ENCODE assay signal across 30 cellular contexts in genomic region chr2:160339291-160339690, GRCh38.
DNase-seq lines count a peak whose midpoint lies in the region; ATAC-seq, FAIRE-seq and TF ChIP-seq lines count a peak whose summit lies in the region.
"Had no signal": no experiment of that assay in that cellular context is flagged by ENCODE, and none has a peak within 500 bp of the region (broad histone marks: within the 10 kb centered on the region; RNA-seq: fewer than 3 reads in every experiment).

No MANE protein-coding gene starts in this region.

- no peaks in the 10 kb centered on the region for H3K9me1 ChIP-seq in endothelial cell of umbilical vein (replicated peaks; ENCODE audit: control insufficient read depth, extremely low read depth, insufficient read depth, low read length)

- H3K27ac ChIP-seq in endothelial cell of umbilical vein (ENCODE audit: insufficient read depth, low read depth, low read length) (no peak overlapping the region), WERI-Rb-1 (no peak overlapping the region)
- H3K27ac ChIP-seq: RWPE1, testis, vagina had no signal

- H3K4me1 ChIP-seq in endothelial cell of umbilical vein (ENCODE audit: control insufficient read depth, extremely low read depth, insufficient read depth, low read length), result peaks cover 15% of the 10 kb centered on the region

- H3K27ac Mint-ChIP-seq in nephron, result peak overlapping the region; percentile 81 to 93 (median 88)
- H3K27ac Mint-ChIP-seq: endodermal cell, IgD-negative memory B cell had no signal

- no peak overlapping the region for H2AFZ ChIP-seq in endothelial cell of umbilical vein (ENCODE audit: low read depth, low read length)

- no peak for TF ChIP-seq CTCF in AG10803 (conservative IDR thresholded peaks at IDR 0.05; ENCODE audit: low read length)
- no peak for TF ChIP-seq CTCF in endothelial cell of umbilical vein (IDR thresholded peaks at IDR 0.05; ENCODE audit: extremely low read depth in 1 of 2, insufficient read depth in 1 of 2, low read depth in 1 of 2, low read length in 2 of 2)
- TF ChIP-seq CTCF in nephron (IDR thresholded peaks at IDR 0.05; ENCODE audit: unreplicated experiment in 3 of 3), result no peak
- no peak for TF ChIP-seq CTCF in WERI-Rb-1 (IDR thresholded peaks at IDR 0.05; ENCODE audit: low read depth, low read length)

- peak overlapping the region in 1 of 3 experiments; percentile 23 for H3K4me3 Mint-ChIP-seq in nephron
- H3K4me3 Mint-ChIP-seq: endodermal cell, IgD-negative memory B cell had no signal

- H3K4me3 ChIP-seq in AG10803 (ENCODE audit: low read length), result no peak overlapping the region; the same call in 1 of the 2 replicates
- H3K4me3 ChIP-seq in endothelial cell of umbilical vein (replicated peaks in 1 of 3; ENCODE audit: insufficient read depth in 1 of 3, low read depth in 1 of 3, low read length in 3 of 3), result no peak overlapping the region
- no peak overlapping the region for H3K4me3 ChIP-seq in WERI-Rb-1 (ENCODE audit: low read depth, low read length)
- H3K4me3 ChIP-seq: breast epithelium, ovary, testis, vagina had no signal

- POLR2A ChIA-PET in endothelial cell of umbilical vein (lab: Charles Lee), result no interaction called here

- FAIRE-seq in endothelial cell of umbilical vein (lab: Jason Lieb, UNC), result no peak
- FAIRE-seq: colon, D721Med had no signal

- no peaks in the 10 kb centered on the region for H3K9me3 ChIP-seq in endothelial cell of umbilical vein (replicated peaks; ENCODE audit: control insufficient read depth, insufficient read depth, low read length)
- no peaks in the 10 kb centered on the region for H3K9me3 ChIP-seq in WERI-Rb-1 (ENCODE audit: severe bottlenecking)
- H3K9me3 ChIP-seq: breast epithelium, ovary, testis, vagina had no signal

- no peaks in the 10 kb centered on the region for H3K27me3 ChIP-seq in endothelial cell of umbilical vein (ENCODE audit: control insufficient read depth in 2 of 2, insufficient read depth in 2 of 2, low read length in 2 of 2)
- no peaks in the 10 kb centered on the region for H3K27me3 ChIP-seq in WERI-Rb-1 (ENCODE audit: insufficient read depth, low read depth, severe bottlenecking)
- H3K27me3 ChIP-seq: breast epithelium, ovary, testis, vagina had no signal

- H3K4me2 ChIP-seq in endothelial cell of umbilical vein (ENCODE audit: insufficient read depth, low read length), result no peak overlapping the region

- no peaks in the 10 kb centered on the region for H3K36me3 Mint-ChIP-seq in nephron (ENCODE audit: low read depth)

- no peak overlapping the region for H3K9ac ChIP-seq in endothelial cell of umbilical vein (replicated peaks; ENCODE audit: extremely low read depth, insufficient read depth, low read length)

- H3K79me2 ChIP-seq in endothelial cell of umbilical vein (ENCODE audit: control insufficient read depth, insufficient read depth, low read length), result peaks cover 90% of the 10 kb centered on the region

- no peaks in the 10 kb centered on the region for H3K27me3 Mint-ChIP-seq in nephron (ENCODE audit: low read depth)
- H3K27me3 Mint-ChIP-seq: IgD-negative memory B cell had no signal

- CTCF ChIA-PET in endothelial cell of umbilical vein (lab: Charles Lee), result interaction anchor here (0.9 to 2.4 kb wide), 8 partner anchors 16 to 724 kb away, joined by 3 to 8 read pairs (median 4); no protein-coding TSS in a partner anchor

- no peak for ATAC-seq in HG02981 (IDR thresholded peaks at IDR 0.05; ENCODE audit: unreplicated experiment)
- ATAC-seq: HCT116 had no signal

- no peaks in the 10 kb centered on the region for H4K20me1 ChIP-seq in endothelial cell of umbilical vein (replicated peaks; ENCODE audit: control insufficient read depth, extremely low read depth, insufficient read depth, low read length)

- BruUV-seq in endothelial cell of umbilical vein (replicated peaks; lab: Mats Ljungman, UMichigan), result no TSS peak

- dilution Hi-C loops in endothelial cell of umbilical vein (cut with MboI; ENCODE audit: extremely low pct_ligation_motif_present, low sequenced_read_pairs), result no loop called here

- H3K9me3 Mint-ChIP-seq in nephron, result no peaks in the 10 kb centered on the region
- H3K9me3 Mint-ChIP-seq: endodermal cell, IgD-negative memory B cell had no signal

- DNase-seq in AG10803 (ENCODE audit: low read depth) (peak; percentile 59), LHCN-M2 (ENCODE audit: low read depth) (peak; percentile 44), endothelial cell of umbilical vein (ENCODE audit: low read depth, low spot score) (peak; percentile 14), AML-193 (lab: John Stamatoyannopoulos, UW) (no peak), WERI-Rb-1 (no peak), SHP77 treated with DMSO at 0.1 percent for 48 hours (lab: John Stamatoyannopoulos, UW) (no peak)
- DNase-seq: activated CD4-positive, alpha-beta T cell treated with anti-CD3 and anti-CD28 coated beads, Interleukin-2, amount 50 U/mL, for 4 hours; activated CD4-positive, CD25-positive, alpha-beta regulatory T cell; activated CD8-positive, alpha-beta memory T cell treated with anti-CD3 and anti-CD28 coated beads, Interleukin-2, amount 50 U/mL, for 48 hours; activated gamma-delta T cell; kidney glomerular epithelial cell; mammary epithelial cell; NCI-H1105 treated with DMSO at 0.1 percent for 48 hours; NCI-H2029; stimulated activated CD4-positive, alpha-beta T cell treated with anti-CD3 and anti-CD28 coated beads, Interleukin-12 subunit alpha, Interleukin-12 subunit beta, amount 100 ng/mL, for 4 hours; stimulated activated CD4-positive, alpha-beta T cell treated with anti-CD3 and anti-CD28 coated beads, Interleukin-4, amount 100 ng/mL, for 24 hours; stimulated activated naive CD4-positive, alpha-beta T cell treated with Interleukin-2 at 50 U/mL for 16 hours; T1000 had no signal

- intact Hi-C loops in endothelial cell of umbilical vein (cut with micrococcal nuclease), result no loop called here

- no peak for TF ChIP-seq POLR2A in endothelial cell of umbilical vein (IDR thresholded peaks at IDR 0.05; ENCODE audit: low read depth, low read length)

- peaks cover 74% of the 10 kb centered on the region for H3K4me1 Mint-ChIP-seq in nephron

- H3K36me3 ChIP-seq in endothelial cell of umbilical vein (ENCODE audit: control insufficient read depth in 2 of 2, extremely low read depth in 1 of 2, insufficient read depth in 2 of 2, low read length in 2 of 2), result no peaks in the 10 kb centered on the region
- H3K36me3 ChIP-seq in WERI-Rb-1, result no peaks in the 10 kb centered on the region
- H3K36me3 ChIP-seq: breast epithelium, ovary, vagina had no signal

TF ChIP-seq in endothelial cell of umbilical vein, 7 proteins besides CTCF, POLR2A, EP300 and RAD21:
- no peak for TF ChIP-seq MYC (IDR thresholded peaks at IDR 0.05; ENCODE audit: low read depth, low read length)
- no peak for TF ChIP-seq JUN (IDR thresholded peaks at IDR 0.05; ENCODE audit: borderline replicate concordance, insufficient read depth, insufficient read length, low read depth)
- TF ChIP-seq POLR2AphosphoS5 (IDR thresholded peaks at IDR 0.05; ENCODE audit: insufficient read depth, low read depth, low read length), result no peak
- TF ChIP-seq GATA2 (IDR thresholded peaks at IDR 0.05; ENCODE audit: insufficient read depth, insufficient read length, low read depth, low read length), result no peak
- TF ChIP-seq MAX (IDR thresholded peaks at IDR 0.05; ENCODE audit: insufficient read depth, insufficient read length), result no peak
- no peak for TF ChIP-seq FOS (IDR thresholded peaks at IDR 0.05; ENCODE audit: borderline replicate concordance, insufficient read depth, low read length)
- no peak for TF ChIP-seq EZH2 (IDR thresholded peaks at IDR 0.05; ENCODE audit: borderline replicate concordance, low read depth, low read length, severe bottlenecking)

Comparison
In these comparisons a context has a peak if more than half of its experiments do, and no peak if none do; other contexts are left out.
1. DNase-seq: peak in AG10803 (single experiment), LHCN-M2 (single experiment) and endothelial cell of umbilical vein (single experiment); none in AML-193 (0 of 2), WERI-Rb-1 (single experiment) and SHP77 treated with DMSO at 0.1 percent for 48 hours (single experiment).